ENCODE assay signal across 8 cellular contexts in genomic region chr1:235326719-235327558, GRCh38. TPM values are rescaled to one million over a fixed set of nuclear protein-coding genes. Genes with fewer than 3 reads are reported as not detected.
DNase-seq lines count a peak whose midpoint lies in the region; ATAC-seq and TF ChIP-seq lines count a peak whose summit lies in the region.

No MANE protein-coding gene starts in this region.

- TF ChIP-seq POLR2A in testis (IDR thresholded peaks at IDR 0.05): no peak

- H3K36me3 ChIP-seq in DOHH2 (ENCODE audit: control insufficient read depth, low read length) (peaks cover 62% of the 10 kb centered on the region), testis (ENCODE audit: low read depth, missing control alignments) (no peaks in the 10 kb centered on the region)

- H3K9me3 ChIP-seq in DOHH2 (ENCODE audit: control insufficient read depth, insufficient read depth, low read length): no peaks in the 10 kb centered on the region
- H3K9me3 ChIP-seq in testis: no peaks in the 10 kb centered on the region

- peaks cover 17% of the 10 kb centered on the region for H3F3A ChIP-seq in DOHH2 (ENCODE audit: control insufficient read depth, insufficient read depth)

- peaks cover 91% of the 10 kb centered on the region for H3K79me2 ChIP-seq in DOHH2 (ENCODE audit: control insufficient read depth, low read length)

- H4K20me1 ChIP-seq in DOHH2 (ENCODE audit: control insufficient read depth, insufficient read depth, low read depth, low read length): peaks cover 17% of the 10 kb centered on the region

- peak overlapping the region; percentile 66 for H3K4me2 ChIP-seq in DOHH2 (ENCODE audit: low read length)

- H3K4me3 ChIP-seq in DOHH2 (ENCODE audit: low read length): peak overlapping the region; percentile 83
- H3K4me3 ChIP-seq in testis: peak overlapping the region; percentile 96 to 100

- ATAC-seq in HG02973 (IDR thresholded peaks at IDR 0.05; ENCODE audit: unreplicated experiment) (peak; percentile 23), omental fat pad (ENCODE audit: low FRiP score) (peak; percentile 3)

- H3K27ac ChIP-seq in DOHH2 (ENCODE audit: low read depth, low read length) (peak overlapping the region; percentile 57), testis (peak overlapping the region; percentile 99)

- H3K27me3 ChIP-seq in DOHH2 (ENCODE audit: control insufficient read depth, low read length) (no peaks in the 10 kb centered on the region), testis (no peaks in the 10 kb centered on the region)

- intact Hi-C loops in testis (cut with DNase I; ENCODE audit: low total_unique reads): loop anchor here (10.0 kb wide), 1 partner anchor 222 kb away; no protein-coding TSS in a partner anchor

- TF ChIP-seq CTCF in DOHH2 (IDR thresholded peaks at IDR 0.05; ENCODE audit: low read depth, low read length, poor library complexity, severe bottlenecking) (no peak), omental fat pad (IDR thresholded peaks at IDR 0.05) (no peak), testis (IDR thresholded peaks at IDR 0.05) (no peak)

- H3K4me1 ChIP-seq in DOHH2 (ENCODE audit: control insufficient read depth, low read length) (peaks cover 42% of the 10 kb centered on the region), testis (peaks cover 15% of the 10 kb centered on the region)

- no peaks in the 10 kb centered on the region for H3K9me2 ChIP-seq in DOHH2 (replicated peaks; ENCODE audit: control insufficient read depth, low read length)

- WGBS in testis, 2 donors: 0 to 1% methylated on average over 13 to 64 of the region's 78 CpGs

- peak; percentile 26 for DNase-seq in RPMI7951 (ENCODE audit: low read depth)
- peak; percentile 57 for DNase-seq in activated gamma-delta T cell treated with Interleukin-2 at 50 U/mL for 16 hours
- peak; percentile 51 for DNase-seq in germinal center (ENCODE audit: low spot score)
- peak; percentile 24 for DNase-seq in omental fat pad (ENCODE audit: low spot score)
- DNase-seq in testis: peak; percentile 49
- DNase-seq in HPDE6-E6E7 (ENCODE audit: extremely low spot score): no peak

RNA-seq across cellular contexts. Expression of gene ARID4B, which starts 1.0 kb away (rescaled TPM):
- total RNA-seq in RPMI7951 (2014; rRNA removed; shearing (Covaris generic)): 13.2 and 16.9 TPM in 2 replicates
- total RNA-seq in omental fat pad (10 to 100 TPM; 29.0 to 54.5 (median 37.4) TPM), testis (10 to 100 TPM; 60.0 to 72.4 TPM)
- 11.6 TPM for polyA plus RNA-seq in testis (ENCODE audit: insufficient read depth, low read depth, low replicate concordance)

RNA-seq across cellular contexts. Expression of gene GGPS1, which starts 1.4 kb away (rescaled TPM):
- 30.0 and 37.7 TPM in 2 replicates for total RNA-seq in RPMI7951 (2014; rRNA removed; shearing (Covaris generic))
- total RNA-seq in omental fat pad (10 to 100 TPM; 15.4 to 26.2 (median 17.8) TPM), testis (10 to 100 TPM; 29.4 to 37.4 TPM)
- 73.0 TPM for polyA plus RNA-seq in testis (ENCODE audit: insufficient read depth, low read depth, low replicate concordance)

RNA-seq across cellular contexts. Expression of gene TBCE, which starts 40.3 kb away (rescaled TPM):
- 18.1 and 20.3 TPM in 2 replicates for total RNA-seq in RPMI7951 (2014; rRNA removed; shearing (Covaris generic))
- total RNA-seq in omental fat pad: 10 to 100 TPM; 10.9 to 27.3 (median 19.2) TPM
- total RNA-seq in testis: 10 to 100 TPM; 20.1 to 22.4 TPM
- 29.8 TPM for polyA plus RNA-seq in testis (ENCODE audit: insufficient read depth, low read depth, low replicate concordance)
